Comparison of ENCODE assay signal across 35 cellular contexts in genomic region chr21:19326581-19327319, GRCh38.
"Had no signal": no experiment of that assay in that cellular context is flagged by ENCODE, and none has a peak within 500 bp of the region (broad histone marks: within the 10 kb centered on the region; RNA-seq: fewer than 3 reads in every experiment).

No MANE protein-coding gene starts in this region.

- H3K36me3 Mint-ChIP-seq: activated CD8-positive, alpha-beta memory T cell treated with anti-CD3 and anti-CD28 coated beads, Interleukin-2, amount 10 ng/mL, durations not matched to agents 7 days and 5 days; activated naive CD4-positive, alpha-beta T cell treated with anti-CD3 and anti-CD28 coated beads, Interleukin-2, amount 10 ng/mL, durations not matched to agents 7 days and 5 days; activated naive CD8-positive, alpha-beta T cell; brain had no signal

- H3K27ac Mint-ChIP-seq: activated CD4-positive, alpha-beta memory T cell treated with anti-CD3 and anti-CD28 coated beads, Interleukin-2, amount 10 ng/mL, durations not matched to agents 7 days and 5 days; activated CD8-positive, alpha-beta memory T cell treated with anti-CD3 and anti-CD28 coated beads, Interleukin-2, amount 10 ng/mL, durations not matched to agents 7 days and 5 days; activated naive CD4-positive, alpha-beta T cell treated with anti-CD3 and anti-CD28 coated beads, Interleukin-2, amount 10 ng/mL, durations not matched to agents 7 days and 5 days; activated naive CD8-positive, alpha-beta T cell; activated naive CD8-positive, alpha-beta T cell treated with anti-CD3 and anti-CD28 coated beads, Interleukin-2, amount 50 U/mL, for 24 hours had no signal

- ATAC-seq: activated CD8-positive, alpha-beta memory T cell treated with anti-CD3 and anti-CD28 coated beads, Interleukin-2, amount 10 ng/mL, durations not matched to agents 7 days and 5 days; activated naive CD8-positive, alpha-beta T cell treated with anti-CD3 and anti-CD28 coated beads, Interleukin-2, amount 50 U/mL, for 24 hours; PC-3 had no signal

- H3K27me3 ChIP-seq: Peyer's patch had no signal

- H3K4me3 ChIP-seq: Peyer's patch had no signal

- H3K4me1 ChIP-seq: Peyer's patch had no signal

- H3K27me3 Mint-ChIP-seq: activated CD4-positive, alpha-beta memory T cell treated with anti-CD3 and anti-CD28 coated beads, Interleukin-2, amount 10 ng/mL, durations not matched to agents 7 days and 5 days; activated CD8-positive, alpha-beta memory T cell treated with anti-CD3 and anti-CD28 coated beads, Interleukin-2, amount 10 ng/mL, durations not matched to agents 7 days and 5 days; activated naive CD4-positive, alpha-beta T cell treated with anti-CD3 and anti-CD28 coated beads, Interleukin-2, amount 10 ng/mL, durations not matched to agents 7 days and 5 days; activated naive CD8-positive, alpha-beta T cell; activated naive CD8-positive, alpha-beta T cell treated with anti-CD3 and anti-CD28 coated beads, Interleukin-2, amount 50 U/mL, for 24 hours had no signal

- FAIRE-seq: bronchial epithelial cell had no signal

- H3K36me3 ChIP-seq: Peyer's patch, WERI-Rb-1 had no signal

- H3K27ac ChIP-seq: KMS-11, Peyer's patch, WERI-Rb-1 had no signal

- H3K4me3 Mint-ChIP-seq: activated CD4-positive, alpha-beta memory T cell treated with anti-CD3 and anti-CD28 coated beads, Interleukin-2, amount 10 ng/mL, durations not matched to agents 7 days and 5 days; activated CD8-positive, alpha-beta memory T cell treated with anti-CD3 and anti-CD28 coated beads, Interleukin-2, amount 10 ng/mL, durations not matched to agents 7 days and 5 days; activated naive CD4-positive, alpha-beta T cell treated with anti-CD3 and anti-CD28 coated beads, Interleukin-2, amount 10 ng/mL, durations not matched to agents 7 days and 5 days; activated naive CD8-positive, alpha-beta T cell; activated naive CD8-positive, alpha-beta T cell treated with anti-CD3 and anti-CD28 coated beads, Interleukin-2, amount 50 U/mL, for 24 hours; brain had no signal

- H3K4me2 ChIP-seq: KMS-11 had no signal

- DNase-seq: activated CD4-positive, alpha-beta memory T cell treated with anti-CD3 and anti-CD28 coated beads, Interleukin-2, amount 10 ng/mL, durations not matched to agents 7 days and 5 days; activated CD4-positive, alpha-beta T cell treated with anti-CD3 and anti-CD28 coated beads for 1 hour; activated CD4-positive, alpha-beta T cell treated with anti-CD3 and anti-CD28 coated beads for 48 hours; activated CD4-positive, CD25-positive, alpha-beta regulatory T cell; activated CD8-positive, alpha-beta memory T cell treated with anti-CD3 and anti-CD28 coated beads for 24 hours; activated CD8-positive, alpha-beta memory T cell treated with anti-CD3 and anti-CD28 coated beads, Interleukin-2, amount 10 ng/mL, durations not matched to agents 7 days and 5 days; activated CD8-positive, alpha-beta memory T cell treated with anti-CD3 and anti-CD28 coated beads, Interleukin-2, amount 50 U/mL, for 48 hours; activated effector memory CD4-positive, alpha-beta T cell treated with Interleukin-2 at 50 U/mL for 16 hours; activated naive CD4-positive, alpha-beta T cell treated with anti-CD3 and anti-CD28 coated beads, Interleukin-2, amount 10 ng/mL, durations not matched to agents 7 days and 5 days; activated naive CD8-positive, alpha-beta T cell treated with anti-CD3 and anti-CD28 coated beads, Interleukin-2, amount 50 U/mL, for 24 hours; activated T-cell treated with anti-CD3 and anti-CD28 coated beads, Interleukin-2, amount 50 U/mL, for 48 hours; anterior cingulate cortex; caudate nucleus; MM.1S; MV-4-11; NCI-H1092; NCI-H1417; NCI-H146; NCI-H187; NCI-H2171 treated with DMSO at 0.1 percent for 48 hours; NCI-H2227 treated with DMSO at 0.1 percent for 48 hours; NCI-H524; PC-3; Peyer's patch; RPMI8226; SHP77 treated with DMSO at 0.1 percent for 48 hours; SW 1271; T-helper 1 cell; T-helper 2 cell; T1000; WERI-Rb-1 had no signal

- H3K9ac ChIP-seq: KMS-11 had no signal

- H3K4me1 Mint-ChIP-seq: activated CD4-positive, alpha-beta memory T cell treated with anti-CD3 and anti-CD28 coated beads, Interleukin-2, amount 10 ng/mL, durations not matched to agents 7 days and 5 days; activated CD8-positive, alpha-beta memory T cell treated with anti-CD3 and anti-CD28 coated beads, Interleukin-2, amount 10 ng/mL, durations not matched to agents 7 days and 5 days; activated naive CD4-positive, alpha-beta T cell treated with anti-CD3 and anti-CD28 coated beads, Interleukin-2, amount 10 ng/mL, durations not matched to agents 7 days and 5 days; activated naive CD8-positive, alpha-beta T cell treated with anti-CD3 and anti-CD28 coated beads, Interleukin-2, amount 50 U/mL, for 24 hours had no signal

- H3K9me3 Mint-ChIP-seq: activated naive CD8-positive, alpha-beta T cell treated with anti-CD3 and anti-CD28 coated beads, Interleukin-2, amount 50 U/mL, for 24 hours had no signal
